In genomic region chr22:49756656-49757055, GRCh38 we compare ENCODE assay signal across 14 cellular contexts.
"Had no signal": no experiment of that assay in that cellular context is flagged by ENCODE, and none has a peak within 500 bp of the region (broad histone marks: within the 10 kb centered on the region; RNA-seq: fewer than 3 reads in every experiment).

No MANE protein-coding gene starts in this region.

- H3K9me3 Mint-ChIP-seq: activated B cell treated with CpG ODN at 0.5 μM for 24 hours; activated naive CD4-positive, alpha-beta T cell treated with anti-CD3 and anti-CD28 coated beads, Interleukin-2, amount 50 U/mL, for 24 hours had no signal

- H3K36me3 Mint-ChIP-seq: activated naive CD4-positive, alpha-beta T cell treated with anti-CD3 and anti-CD28 coated beads, Interleukin-2, amount 50 U/mL, for 24 hours; mesothelial cell of epicardium had no signal

- H3K27ac Mint-ChIP-seq: activated B cell treated with CpG ODN at 0.5 μM for 24 hours; activated naive CD4-positive, alpha-beta T cell treated with anti-CD3 and anti-CD28 coated beads, Interleukin-2, amount 50 U/mL, for 24 hours; mesothelial cell of epicardium had no signal

- DNase-seq: activated B cell treated with CpG ODN at 0.5 μM for 24 hours; amniotic stem cell; body of pancreas; caudate nucleus; colonic mucosa; lower lobe of right lung; stimulated activated CD4-positive, alpha-beta T cell treated with anti-CD3 and anti-CD28 coated beads, Interleukin-12 subunit alpha, Interleukin-12 subunit beta, amount 100 ng/mL, for 4 hours; stimulated activated CD4-positive, alpha-beta T cell treated with anti-CD3 and anti-CD28 coated beads, Interleukin-2, amount 100 ng/mL, for 24 hours; T-helper 2 cell had no signal

- ATAC-seq: body of pancreas, esophagus mucosa, lower lobe of right lung had no signal

- H3K4me1 ChIP-seq: body of pancreas, colonic mucosa, lower lobe of right lung, vagina had no signal

- H3K36me3 ChIP-seq: colonic mucosa, lower lobe of right lung, ovary, vagina had no signal

- H3K27ac ChIP-seq: body of pancreas, colonic mucosa, lower lobe of right lung, ovary, vagina had no signal

- H3K27me3 ChIP-seq: body of pancreas, colonic mucosa, ovary, vagina had no signal

- H3K27me3 Mint-ChIP-seq: activated naive CD4-positive, alpha-beta T cell treated with anti-CD3 and anti-CD28 coated beads, Interleukin-2, amount 50 U/mL, for 24 hours had no signal

- H3K9me3 ChIP-seq: body of pancreas, colonic mucosa, lower lobe of right lung, ovary, vagina had no signal

- H3K4me3 Mint-ChIP-seq: activated B cell treated with CpG ODN at 0.5 μM for 24 hours; activated naive CD4-positive, alpha-beta T cell treated with anti-CD3 and anti-CD28 coated beads, Interleukin-2, amount 50 U/mL, for 24 hours; mesothelial cell of epicardium had no signal

- H3K4me3 ChIP-seq: body of pancreas, colonic mucosa, lower lobe of right lung, ovary, vagina had no signal
